3 cellular contexts compared by ENCODE assay signal in genomic region chr7:138024765-138025164, GRCh38.
TF ChIP-seq lines count a peak whose summit lies in the region.

No MANE protein-coding gene starts in this region.

TF ChIP-seq in liver, 16 proteins besides CTCF, POLR2A, EP300 and RAD21:
- TF ChIP-seq FOXA1 (IDR thresholded peaks at IDR 0.05): no peak
- TF ChIP-seq ZBTB33 (IDR thresholded peaks at IDR 0.05): no peak
- TF ChIP-seq EGR1 (IDR thresholded peaks at IDR 0.05; ENCODE audit: low read depth in 2 of 2): no peak
- TF ChIP-seq ATF3 (IDR thresholded peaks at IDR 0.05): no peak
- no peak for TF ChIP-seq NR2F2 (IDR thresholded peaks at IDR 0.05)
- no peak for TF ChIP-seq FOXA2 (IDR thresholded peaks at IDR 0.05)
- no peak for TF ChIP-seq HNF4A (conservative IDR thresholded peaks at IDR 0.05)
- TF ChIP-seq, protein P1, sequence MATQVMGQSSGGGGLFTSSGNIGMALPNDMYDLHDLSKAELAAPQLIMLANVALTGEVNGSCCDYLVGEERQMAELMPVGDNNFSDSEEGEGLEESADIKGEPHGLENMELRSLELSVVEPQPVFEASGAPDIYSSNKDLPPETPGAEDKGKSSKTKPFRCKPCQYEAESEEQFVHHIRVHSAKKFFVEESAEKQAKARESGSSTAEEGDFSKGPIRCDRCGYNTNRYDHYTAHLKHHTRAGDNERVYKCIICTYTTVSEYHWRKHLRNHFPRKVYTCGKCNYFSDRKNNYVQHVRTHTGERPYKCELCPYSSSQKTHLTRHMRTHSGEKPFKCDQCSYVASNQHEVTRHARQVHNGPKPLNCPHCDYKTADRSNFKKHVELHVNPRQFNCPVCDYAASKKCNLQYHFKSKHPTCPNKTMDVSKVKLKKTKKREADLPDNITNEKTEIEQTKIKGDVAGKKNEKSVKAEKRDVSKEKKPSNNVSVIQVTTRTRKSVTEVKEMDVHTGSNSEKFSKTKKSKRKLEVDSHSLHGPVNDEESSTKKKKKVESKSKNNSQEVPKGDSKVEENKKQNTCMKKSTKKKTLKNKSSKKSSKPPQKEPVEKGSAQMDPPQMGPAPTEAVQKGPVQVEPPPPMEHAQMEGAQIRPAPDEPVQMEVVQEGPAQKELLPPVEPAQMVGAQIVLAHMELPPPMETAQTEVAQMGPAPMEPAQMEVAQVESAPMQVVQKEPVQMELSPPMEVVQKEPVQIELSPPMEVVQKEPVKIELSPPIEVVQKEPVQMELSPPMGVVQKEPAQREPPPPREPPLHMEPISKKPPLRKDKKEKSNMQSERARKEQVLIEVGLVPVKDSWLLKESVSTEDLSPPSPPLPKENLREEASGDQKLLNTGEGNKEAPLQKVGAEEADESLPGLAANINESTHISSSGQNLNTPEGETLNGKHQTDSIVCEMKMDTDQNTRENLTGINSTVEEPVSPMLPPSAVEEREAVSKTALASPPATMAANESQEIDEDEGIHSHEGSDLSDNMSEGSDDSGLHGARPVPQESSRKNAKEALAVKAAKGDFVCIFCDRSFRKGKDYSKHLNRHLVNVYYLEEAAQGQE (IDR thresholded peaks at IDR 0.05): no peak
- no peak for TF ChIP-seq SP1 (IDR thresholded peaks at IDR 0.05)
- TF ChIP-seq RXRA (IDR thresholded peaks at IDR 0.05): no peak
- TF ChIP-seq TAF1 (conservative IDR thresholded peaks at IDR 0.05): no peak
- no peak for TF ChIP-seq GABPA (IDR thresholded peaks at IDR 0.05 in 1 of 2, conservative IDR thresholded peaks at IDR 0.05 in 1 of 2)
- no peak for TF ChIP-seq MAX (IDR thresholded peaks at IDR 0.05)
- TF ChIP-seq YY1 (IDR thresholded peaks at IDR 0.05): no peak
- TF ChIP-seq JUND (IDR thresholded peaks at IDR 0.05): no peak

TF ChIP-seq in HepG2, 621 proteins besides CTCF, POLR2A, EP300 and RAD21:
- no peak for TF ChIP-seq GPN1 (CRISPR knock-in tag; IDR thresholded peaks at IDR 0.05; ENCODE audit: borderline replicate concordance)
- TF ChIP-seq, protein P2, sequence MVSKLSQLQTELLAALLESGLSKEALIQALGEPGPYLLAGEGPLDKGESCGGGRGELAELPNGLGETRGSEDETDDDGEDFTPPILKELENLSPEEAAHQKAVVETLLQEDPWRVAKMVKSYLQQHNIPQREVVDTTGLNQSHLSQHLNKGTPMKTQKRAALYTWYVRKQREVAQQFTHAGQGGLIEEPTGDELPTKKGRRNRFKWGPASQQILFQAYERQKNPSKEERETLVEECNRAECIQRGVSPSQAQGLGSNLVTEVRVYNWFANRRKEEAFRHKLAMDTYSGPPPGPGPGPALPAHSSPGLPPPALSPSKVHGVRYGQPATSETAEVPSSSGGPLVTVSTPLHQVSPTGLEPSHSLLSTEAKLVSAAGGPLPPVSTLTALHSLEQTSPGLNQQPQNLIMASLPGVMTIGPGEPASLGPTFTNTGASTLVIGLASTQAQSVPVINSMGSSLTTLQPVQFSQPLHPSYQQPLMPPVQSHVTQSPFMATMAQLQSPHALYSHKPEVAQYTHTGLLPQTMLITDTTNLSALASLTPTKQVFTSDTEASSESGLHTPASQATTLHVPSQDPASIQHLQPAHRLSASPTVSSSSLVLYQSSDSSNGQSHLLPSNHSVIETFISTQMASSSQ (IDR thresholded peaks at IDR 0.05; ENCODE audit: low read depth): no peak
- TF ChIP-seq, protein P2 (CRISPR knock-in tag; IDR thresholded peaks at IDR 0.05; ENCODE audit: borderline replicate concordance): no peak
- no peak for TF ChIP-seq EHMT2 (IDR thresholded peaks at IDR 0.05; ENCODE audit: borderline replicate concordance, low read depth, low read length)
- no peak for TF ChIP-seq GATAD2A (CRISPR knock-in tag; IDR thresholded peaks at IDR 0.05)
- no peak for TF ChIP-seq CHCHD3 (CRISPR knock-in tag; IDR thresholded peaks at IDR 0.05)
- no peak for TF ChIP-seq NFIB (CRISPR knock-in tag; IDR thresholded peaks at IDR 0.05; ENCODE audit: borderline replicate concordance)
- no peak for TF ChIP-seq ATRX (CRISPR knock-in tag; IDR thresholded peaks at IDR 0.05; ENCODE audit: borderline replicate concordance)
- TF ChIP-seq ISX (CRISPR knock-in tag; conservative IDR thresholded peaks at IDR 0.05): no peak

TF ChIP-seq in GM12878, 131 proteins besides CTCF, POLR2A, EP300 and RAD21:
- no peak for TF ChIP-seq ZNF274 (IDR thresholded peaks at IDR 0.05; ENCODE audit: insufficient read depth, insufficient read length)
- TF ChIP-seq SUZ12 (IDR thresholded peaks at IDR 0.05; ENCODE audit: unreplicated experiment): no peak
- no peak for TF ChIP-seq PKNOX1 (IDR thresholded peaks at IDR 0.05)
- no peak for TF ChIP-seq WRNIP1 (IDR thresholded peaks at IDR 0.05; ENCODE audit: borderline replicate concordance, low read depth, low read length)
- TF ChIP-seq MYB (IDR thresholded peaks at IDR 0.05; ENCODE audit: borderline replicate concordance, low read depth, low read length): no peak
- no peak for TF ChIP-seq ELK1 (IDR thresholded peaks at IDR 0.05; ENCODE audit: low read depth, low read length)
- TF ChIP-seq RB1 (IDR thresholded peaks at IDR 0.05; ENCODE audit: borderline replicate concordance): no peak
- no peak for TF ChIP-seq KDM1A (IDR thresholded peaks at IDR 0.05; ENCODE audit: borderline replicate concordance)
- TF ChIP-seq NFYA (IDR thresholded peaks at IDR 0.05; ENCODE audit: borderline replicate concordance, low read depth, low read length): no peak
- no peak for TF ChIP-seq PAX5 (IDR thresholded peaks at IDR 0.05; ENCODE audit: borderline replicate concordance, low read depth, low read length)
